ENCODE assay signal across 27 cellular contexts in the genomic region with DNA sequence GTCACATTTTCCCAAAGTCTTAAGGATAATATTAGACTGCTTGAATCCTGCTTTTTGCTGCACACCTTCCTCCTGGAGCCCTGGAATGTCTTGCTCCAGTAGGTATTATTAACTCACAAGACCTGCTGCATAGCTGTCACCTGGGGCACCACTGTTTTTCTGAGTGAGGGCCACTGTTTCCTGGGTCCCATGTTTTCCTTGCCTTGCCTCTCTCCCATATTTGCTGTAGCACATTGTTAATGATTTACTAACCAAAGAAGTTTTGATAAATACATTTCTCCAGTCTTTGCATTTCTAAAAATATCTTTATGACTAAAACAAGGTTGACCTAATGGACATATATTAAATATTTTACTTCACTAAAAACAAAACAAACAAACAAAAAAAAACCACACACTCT.
"Had no signal": no experiment of that assay in that cellular context is flagged by ENCODE, and none has a peak within 500 bp of the region (broad histone marks: within the 10 kb centered on the region; RNA-seq: fewer than 3 reads in every experiment).

No MANE protein-coding gene starts in this region.

- ATAC-seq: activated CD4-positive, alpha-beta T cell treated with anti-CD3 and anti-CD28 coated beads for 36 hours; activated CD8-positive, alpha-beta memory T cell treated with anti-CD3 and anti-CD28 coated beads, Interleukin-2, amount 10 ng/mL, durations not matched to agents 7 days and 5 days; activated CD8-positive, alpha-beta T cell treated with anti-CD3 and anti-CD28 coated beads, Interleukin-2, amount 10 ng/mL, durations not matched to agents 7 days and 5 days; activated naive CD8-positive, alpha-beta T cell treated with anti-CD3 and anti-CD28 coated beads, Interleukin-2, amount 50 U/mL, for 24 hours; foreskin keratinocyte; natural killer cell treated with Interleukin-12 subunit alpha and Interleukin-12 subunit beta and Interleukin-15 and Interleukin-18, amount 100 ng/mL, for 72 hours; stimulated activated naive B cell treated with anti-CD40 and anti-IgM and Interleukin-4, amounts not matched to agents 10 μg/mL and 1 μg/mL and 100 μg/mL, for 72 hours had no signal

- H3K9me3 Mint-ChIP-seq: activated naive CD4-positive, alpha-beta T cell treated with anti-CD3 and anti-CD28 coated beads, Interleukin-2, amount 50 U/mL, for 24 hours; activated naive CD8-positive, alpha-beta T cell treated with anti-CD3 and anti-CD28 coated beads, Interleukin-2, amount 50 U/mL, for 24 hours; activated T-helper 2 cell treated with anti-CD3 and anti-CD28 coated beads, Interferon-gamma antibody, Interleukin-2, Interleukin-4, amounts not matched to agents 10 μg/mL and 5 μg/mL and 100 μg/mL, durations not matched to agents 14 hours and 24 hours and 36 hours; natural killer cell treated with Interleukin-12 subunit alpha and Interleukin-12 subunit beta and Interleukin-15 and Interleukin-18, amount 100 ng/mL, for 72 hours; stimulated activated naive B cell treated with anti-CD40 and anti-IgM and Interleukin-4, amounts not matched to agents 10 μg/mL and 1 μg/mL and 100 μg/mL, for 72 hours; T-helper 2 cell treated with Interferon-gamma antibody and Interleukin-4, amounts not matched to agents 5 μg/mL and 100 μg/mL, for 36 hours had no signal

- H3K4me1 Mint-ChIP-seq: activated CD4-positive, alpha-beta T cell treated with anti-CD3 and anti-CD28 coated beads for 36 hours; activated naive CD4-positive, alpha-beta T cell treated with anti-CD3 and anti-CD28 coated beads, Interleukin-2, amount 50 U/mL, for 24 hours; activated naive CD8-positive, alpha-beta T cell treated with anti-CD3 and anti-CD28 coated beads, Interleukin-2, amount 50 U/mL, for 24 hours; stimulated activated naive B cell treated with anti-CD40 and anti-IgM and Interleukin-4, amounts not matched to agents 10 μg/mL and 1 μg/mL and 100 μg/mL, for 72 hours had no signal

- H3K27ac ChIP-seq: breast epithelium, esophagus muscularis mucosa, foreskin keratinocyte, left ventricle myocardium inferior, neutrophil, prostate gland, suprapubic skin, tibial artery had no signal

- H3K4me3 Mint-ChIP-seq: activated CD4-positive, alpha-beta T cell treated with anti-CD3 and anti-CD28 coated beads for 36 hours; activated CD8-positive, alpha-beta memory T cell treated with anti-CD3 and anti-CD28 coated beads, Interleukin-2, amount 10 ng/mL, durations not matched to agents 7 days and 5 days; activated CD8-positive, alpha-beta T cell treated with anti-CD3 and anti-CD28 coated beads, Interleukin-2, amount 10 ng/mL, durations not matched to agents 7 days and 5 days; activated naive CD4-positive, alpha-beta T cell treated with anti-CD3 and anti-CD28 coated beads, Interleukin-2, amount 50 U/mL, for 24 hours; activated naive CD8-positive, alpha-beta T cell treated with anti-CD3 and anti-CD28 coated beads, Interleukin-2, amount 50 U/mL, for 24 hours; natural killer cell treated with Interleukin-12 subunit alpha and Interleukin-12 subunit beta and Interleukin-15 and Interleukin-18, amount 100 ng/mL, for 72 hours; stimulated activated naive B cell treated with anti-CD40 and anti-IgM and Interleukin-4, amounts not matched to agents 10 μg/mL and 1 μg/mL and 100 μg/mL, for 72 hours; T-helper 2 cell treated with Interferon-gamma antibody and Interleukin-4, amounts not matched to agents 5 μg/mL and 100 μg/mL, for 36 hours had no signal

- H3K27ac Mint-ChIP-seq: activated CD4-positive, alpha-beta T cell treated with anti-CD3 and anti-CD28 coated beads for 36 hours; activated CD8-positive, alpha-beta memory T cell treated with anti-CD3 and anti-CD28 coated beads, Interleukin-2, amount 10 ng/mL, durations not matched to agents 7 days and 5 days; activated CD8-positive, alpha-beta T cell treated with anti-CD3 and anti-CD28 coated beads, Interleukin-2, amount 10 ng/mL, durations not matched to agents 7 days and 5 days; activated naive CD4-positive, alpha-beta T cell treated with anti-CD3 and anti-CD28 coated beads, Interleukin-2, amount 50 U/mL, for 24 hours; activated naive CD8-positive, alpha-beta T cell treated with anti-CD3 and anti-CD28 coated beads, Interleukin-2, amount 50 U/mL, for 24 hours; activated T-helper 2 cell treated with anti-CD3 and anti-CD28 coated beads, Interferon-gamma antibody, Interleukin-2, Interleukin-4, amounts not matched to agents 10 μg/mL and 5 μg/mL and 100 μg/mL, durations not matched to agents 14 hours and 24 hours and 36 hours; natural killer cell treated with Interleukin-12 subunit alpha and Interleukin-12 subunit beta and Interleukin-15 and Interleukin-18, amount 100 ng/mL, for 72 hours; stimulated activated naive B cell treated with anti-CD40 and anti-IgM and Interleukin-4, amounts not matched to agents 10 μg/mL and 1 μg/mL and 100 μg/mL, for 72 hours; T-helper 2 cell treated with Interferon-gamma antibody and Interleukin-4, amounts not matched to agents 5 μg/mL and 100 μg/mL, for 36 hours had no signal

- DNase-seq: activated CD4-positive, alpha-beta T cell treated with anti-CD3 and anti-CD28 coated beads for 36 hours; activated CD4-positive, CD25-positive, alpha-beta regulatory T cell; activated CD8-positive, alpha-beta memory T cell treated with anti-CD3 and anti-CD28 coated beads, Interleukin-2, amount 10 ng/mL, durations not matched to agents 7 days and 5 days; activated CD8-positive, alpha-beta T cell treated with anti-CD3 and anti-CD28 coated beads, Interleukin-2, amount 10 ng/mL, durations not matched to agents 7 days and 5 days; activated naive CD8-positive, alpha-beta T cell treated with anti-CD3 and anti-CD28 coated beads, Interleukin-2, amount 50 U/mL, for 24 hours; activated T-cell treated with anti-CD3 and anti-CD28 coated beads, Interleukin-2, amount 50 U/mL, for 48 hours; amygdala; central memory CD4-positive, alpha-beta T cell; foreskin keratinocyte; glutamatergic neuron; hippocampal formation; kidney; left ventricle myocardium inferior; mesendoderm; stimulated activated CD4-positive, alpha-beta T cell treated with anti-CD3 and anti-CD28 coated beads, Interleukin-2, amount 100 ng/mL, for 24 hours; stimulated activated naive B cell treated with anti-CD40 and anti-IgM and Interleukin-4, amounts not matched to agents 10 μg/mL and 1 μg/mL and 100 μg/mL, for 72 hours; T-helper 1 cell; tibial artery had no signal

- H3K36me3 Mint-ChIP-seq: activated CD8-positive, alpha-beta memory T cell treated with anti-CD3 and anti-CD28 coated beads, Interleukin-2, amount 10 ng/mL, durations not matched to agents 7 days and 5 days; activated naive CD4-positive, alpha-beta T cell treated with anti-CD3 and anti-CD28 coated beads, Interleukin-2, amount 50 U/mL, for 24 hours; natural killer cell treated with Interleukin-12 subunit alpha and Interleukin-12 subunit beta and Interleukin-15 and Interleukin-18, amount 100 ng/mL, for 72 hours; stimulated activated naive B cell treated with anti-CD40 and anti-IgM and Interleukin-4, amounts not matched to agents 10 μg/mL and 1 μg/mL and 100 μg/mL, for 72 hours had no signal
